ENCODE assay signal across 17 cellular contexts in the genomic region with DNA sequence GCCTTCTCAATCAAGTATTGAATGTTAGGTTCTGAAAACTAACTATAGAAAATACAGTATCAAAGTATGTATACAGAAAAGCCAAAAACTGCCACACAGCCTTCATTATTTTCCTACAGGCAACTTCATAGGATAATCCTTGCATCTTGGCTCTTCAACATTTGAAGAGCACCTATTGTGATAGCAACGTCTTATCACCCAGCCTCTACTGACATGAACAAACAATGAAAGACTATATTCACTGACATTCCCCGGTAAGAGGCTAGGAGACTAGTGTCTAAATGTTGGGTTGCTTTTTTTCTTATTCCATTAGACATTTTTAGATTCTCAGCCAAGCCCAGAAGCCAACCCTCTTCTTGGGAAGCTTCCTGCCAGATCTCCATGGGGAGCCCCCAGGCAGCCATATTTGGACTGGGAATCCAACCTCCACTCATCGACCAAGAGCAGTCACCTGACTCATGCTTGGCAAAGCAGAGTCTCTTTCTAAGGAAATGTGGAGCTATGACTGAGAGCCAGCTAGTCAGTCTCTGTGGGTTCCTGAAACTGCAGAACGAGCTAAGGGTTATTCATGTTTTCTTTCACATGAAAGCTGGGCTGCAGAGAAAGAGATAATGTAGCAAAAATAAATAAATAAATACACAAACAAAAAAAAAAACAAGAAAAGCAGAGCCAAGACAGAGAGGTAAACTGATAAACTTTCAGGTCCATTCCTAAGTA.
DNase-seq lines count a peak whose midpoint lies in the region; ATAC-seq and TF ChIP-seq lines count a peak whose summit lies in the region.
"Had no signal": no experiment of that assay in that cellular context is flagged by ENCODE, and none has a peak within 500 bp of the region (broad histone marks: within the 10 kb centered on the region; RNA-seq: fewer than 3 reads in every experiment).

No MANE protein-coding gene starts in this region.

- DNase-seq in Daoy (ENCODE audit: low read depth), result peak; percentile 35
- DNase-seq in SK-N-MC (ENCODE audit: low read depth, low spot score), result no peak
- DNase-seq in fibroblast of the aortic adventitia (ENCODE audit: low read depth), result peak; percentile 85
- peak in 34 of 56 donors; percentile 0 to 62 (median 16) for DNase-seq in nucleus accumbens (lab: John Stamatoyannopoulos, UW)
- DNase-seq in activated T-cell treated with anti-CD3 and anti-CD28 coated beads for 4 hours, result no peak
- no peak for DNase-seq in mucosa of gallbladder (ENCODE audit: low spot score)
- DNase-seq in iPS-NIHi7 (ENCODE audit: extremely low spot score), result no peak
- DNase-seq: HCEC 1CT; NCI-H1092; NCI-H69; stimulated activated CD4-positive, alpha-beta T cell treated with anti-CD3 and anti-CD28 coated beads, Interleukin-4, amount 100 ng/mL, for 4 hours; stimulated activated naive CD4-positive, alpha-beta T cell had no signal

- H3K9ac ChIP-seq in SK-N-MC (ENCODE audit: insufficient read length), result no peak overlapping the region

- H3K4me3 ChIP-seq in SK-N-MC (peak overlapping the region; percentile 57), fibroblast of the aortic adventitia (ENCODE audit: low read depth, low read length) (no peak overlapping the region)
- H3K4me3 ChIP-seq: cardiac muscle cell had no signal

- peak overlapping the region; percentile 70; the same call in 1 of the 2 replicates for H3K27ac ChIP-seq in SK-N-MC
- H3K27ac ChIP-seq: C4-2B, cardiac muscle cell, RWPE1 had no signal

- ATAC-seq in HG02588 (IDR thresholded peaks at IDR 0.05; ENCODE audit: unreplicated experiment), result no peak
- ATAC-seq: activated T-helper 17 cell treated with anti-CD3 and anti-CD28 coated beads, Interleukin-2, amount 50 U/mL, for 72 hours had no signal

- no peaks in the 10 kb centered on the region for H3K36me3 ChIP-seq in SK-N-MC (ENCODE audit: insufficient read depth, low read length)
- H3K36me3 ChIP-seq: cardiac muscle cell had no signal

- no peaks in the 10 kb centered on the region for H3K9me3 ChIP-seq in SK-N-MC (ENCODE audit: low read depth, low read length)

- no peak for TF ChIP-seq CTCF in fibroblast of the aortic adventitia (IDR thresholded peaks at IDR 0.05; ENCODE audit: insufficient read depth, low read length)

Comparison
In these comparisons a context has a peak if more than half of its experiments do, and no peak if none do; other contexts are left out.
1. DNase-seq: peak in Daoy (single experiment), fibroblast of the aortic adventitia (single experiment) and nucleus accumbens (34 of 56); none in SK-N-MC (single experiment), activated T-cell treated with anti-CD3 and anti-CD28 coated beads for 4 hours (single experiment), mucosa of gallbladder (single experiment) and iPS-NIHi7 (single experiment).